ENCODE assay signal across 9 cellular contexts in the genomic region with DNA sequence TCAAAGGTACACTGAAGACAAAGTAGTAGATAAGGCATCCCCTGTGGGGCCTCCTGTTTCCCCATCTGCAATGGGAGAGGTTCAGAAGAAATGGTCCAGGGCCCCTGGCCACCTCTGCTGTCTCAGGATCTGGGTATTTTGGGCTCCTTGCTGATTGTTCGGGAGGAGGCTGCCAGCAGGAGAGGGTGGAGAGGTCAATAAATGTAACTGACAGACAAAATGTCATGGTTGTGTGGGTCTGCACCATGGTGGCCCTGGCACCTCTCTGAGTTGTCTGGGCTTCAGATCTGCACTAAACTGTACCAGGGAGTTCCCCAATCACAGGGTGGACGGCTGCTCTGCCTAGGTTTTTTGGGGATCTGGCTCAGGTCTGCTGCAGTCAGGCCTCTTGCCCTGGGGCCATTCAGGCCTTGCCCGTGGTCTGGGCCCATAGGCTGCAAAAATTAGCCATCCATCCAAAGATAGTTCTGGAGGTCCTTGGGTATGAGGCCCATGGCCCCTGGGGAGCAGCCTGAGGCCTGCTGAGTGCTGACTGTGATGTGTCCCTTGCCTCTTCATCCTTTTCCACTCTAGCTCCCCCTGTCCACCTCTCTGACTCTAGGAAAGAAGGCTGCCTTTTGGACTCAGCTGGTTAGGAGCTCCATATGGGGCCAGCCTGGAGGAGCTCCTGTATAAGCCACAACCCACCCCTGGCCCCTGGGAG. TPM values are rescaled to one million over a fixed set of nuclear protein-coding genes. Genes with fewer than 3 reads are reported as not detected.
DNase-seq lines count a peak whose midpoint lies in the region; ATAC-seq and TF ChIP-seq lines count a peak whose summit lies in the region.
"Had no signal": no experiment of that assay in that cellular context is flagged by ENCODE, and none has a peak within 500 bp of the region (broad histone marks: within the 10 kb centered on the region; RNA-seq: fewer than 3 reads in every experiment).

No MANE protein-coding gene starts in this region.

- no peaks in the 10 kb centered on the region for H3K27me3 ChIP-seq in Peyer's patch
- H3K27me3 ChIP-seq in thyroid gland = no peaks in the 10 kb centered on the region

- H3K36me3 ChIP-seq in Peyer's patch (peaks cover 0 to 23% (median 0%) of the 10 kb centered on the region in 3 donors), thyroid gland (no peaks in the 10 kb centered on the region)

- peak overlapping the region; percentile 77 for H3K4me3 Mint-ChIP-seq in activated CD4-positive, alpha-beta T cell treated with anti-CD3 and anti-CD28 coated beads for 36 hours

- peaks cover 63% of the 10 kb centered on the region for H3K4me1 Mint-ChIP-seq in activated CD4-positive, alpha-beta T cell treated with anti-CD3 and anti-CD28 coated beads for 36 hours

- 92 to 100% methylated on average over 1 to 3 of the region's 3 CpGs for WGBS in thyroid gland, 2 donors

- H3K4me3 ChIP-seq in Peyer's patch (peak overlapping the region in 2 of 4 donors; percentile 28 to 36), fibroblast of villous mesenchyme (ENCODE audit: low read depth, low read length) (no peak overlapping the region), skin epidermis (peak overlapping the region in 2 of 7 experiments; percentile 22 to 31), thyroid gland (replicated peaks in 1 of 3) (no peak overlapping the region)

- TF ChIP-seq CTCF in Peyer's patch (IDR thresholded peaks at IDR 0.05) (no peak), fibroblast of villous mesenchyme (IDR thresholded peaks at IDR 0.05; ENCODE audit: insufficient read depth, low read depth, low read length) (no peak), thyroid gland (IDR thresholded peaks at IDR 0.05) (no peak)

- H3K27ac Mint-ChIP-seq in activated CD4-positive, alpha-beta T cell treated with anti-CD3 and anti-CD28 coated beads for 36 hours = peak overlapping the region; percentile 95

- H3K9me3 ChIP-seq in Peyer's patch = no peaks in the 10 kb centered on the region
- no peaks in the 10 kb centered on the region for H3K9me3 ChIP-seq in thyroid gland

- intact Hi-C loops in activated CD4-positive, alpha-beta T cell treated with anti-CD3 and anti-CD28 coated beads for 36 hours (cut with DNase I, micrococcal nuclease) = loop anchor here (1.0 to 5.0 kb wide), 2 partner anchors 8 to 35 kb away; partner anchors contain the start of gene NBEAL2 (in 2 of the 2)
- intact Hi-C loops in thyroid gland (cut with DNase I) = no loop called here

- no peak for DNase-seq in activated CD4-positive, alpha-beta T cell treated with anti-CD3 and anti-CD28 coated beads for 36 hours
- no peak for DNase-seq in activated CD4-positive, alpha-beta T cell treated with anti-CD3 and anti-CD28 coated beads for 4 hours
- DNase-seq in Peyer's patch (peak in 1 of 3 donors; percentile 43), fibroblast of villous mesenchyme (ENCODE audit: low read depth) (peak; percentile 77), thyroid gland (no peak), NCI-H2029 treated with DMSO at 0.1 percent for 48 hours (lab: John Stamatoyannopoulos, UW) (no peak), NCI-H2171 treated with DMSO at 0.1 percent for 48 hours (lab: John Stamatoyannopoulos, UW) (no peak)
- DNase-seq: NCI-H446 had no signal

- no peaks in the 10 kb centered on the region for H3K27me3 Mint-ChIP-seq in activated CD4-positive, alpha-beta T cell treated with anti-CD3 and anti-CD28 coated beads for 36 hours

- POLR2A ChIA-PET in activated CD4-positive, alpha-beta T cell treated with anti-CD3 and anti-CD28 coated beads for 36 hours (lab: Charles Lee) = no interaction called here

- H3K27ac ChIP-seq in Peyer's patch (peak overlapping the region; percentile 6 to 74 (median 54)), skin epidermis (peak overlapping the region in 20 of 21 experiments; percentile 44 to 94 (median 72)), thyroid gland (peak overlapping the region in 1 of 3 donors; percentile 2)

- H3K36me3 Mint-ChIP-seq in activated CD4-positive, alpha-beta T cell treated with anti-CD3 and anti-CD28 coated beads for 36 hours (ENCODE audit: low read depth) = peaks cover 11% of the 10 kb centered on the region

- TF ChIP-seq POLR2A in Peyer's patch (IDR thresholded peaks at IDR 0.05) = no peak
- TF ChIP-seq POLR2A in thyroid gland (IDR thresholded peaks at IDR 0.05) = no peak

- no peaks in the 10 kb centered on the region for H3K9me3 Mint-ChIP-seq in activated CD4-positive, alpha-beta T cell treated with anti-CD3 and anti-CD28 coated beads for 36 hours (ENCODE audit: low read depth)

- H3K4me1 ChIP-seq in Peyer's patch = peaks cover 0 to 58% (median 20%) of the 10 kb centered on the region in 4 donors
- H3K4me1 ChIP-seq in thyroid gland = peaks cover 5 to 20% of the 10 kb centered on the region in 2 donors

- ATAC-seq in activated CD4-positive, alpha-beta T cell treated with anti-CD3 and anti-CD28 coated beads for 36 hours = no peak

- CTCF ChIA-PET in activated CD4-positive, alpha-beta T cell treated with anti-CD3 and anti-CD28 coated beads for 36 hours (lab: Charles Lee) = interaction anchor here (1.2 to 1.3 kb wide), 2 partner anchors 11 to 28 kb away, joined by 3 to 5 read pairs; partner anchors contain the start of gene CCDC12

RNA-seq across cellular contexts. Expression of gene NBEAL2, which starts 7.5 kb away (rescaled TPM):
- total RNA-seq in activated CD4-positive, alpha-beta T cell treated with anti-CD3 and anti-CD28 coated beads for 36 hours = 10 to 100 TPM; 83.4 to 84.9 TPM
- total RNA-seq in Peyer's patch (100 to 1,000 TPM; 111 to 304 (median 229) TPM), fibroblast of villous mesenchyme (3.5 and 5.5 TPM in 2 replicates), thyroid gland (10 to 100 TPM; 19.4 to 38.6 (median 27.5) TPM)

RNA-seq across cellular contexts. Expression of gene CCDC12, which starts 10.4 kb away (rescaled TPM):
- total RNA-seq in activated CD4-positive, alpha-beta T cell treated with anti-CD3 and anti-CD28 coated beads for 36 hours = 10 to 100 TPM; 45.4 to 47.8 TPM
- total RNA-seq in Peyer's patch (10 to 100 TPM; 41.7 to 90.0 (median 59.2) TPM), fibroblast of villous mesenchyme (18.6 and 25.4 TPM in 2 replicates), thyroid gland (10 to 100 TPM; 43.2 to 60.6 (median 51.8) TPM)
